ENCODE assay signal across 24 cellular contexts in genomic region chr11:115496892-115497291, GRCh38. TPM values are rescaled to one million over a fixed set of nuclear protein-coding genes. Genes with fewer than 3 reads are reported as not detected.
DNase-seq lines count a peak whose midpoint lies in the region; ATAC-seq, FAIRE-seq and TF ChIP-seq lines count a peak whose summit lies in the region.
"Had no signal": no experiment of that assay in that cellular context is flagged by ENCODE, and none has a peak within 500 bp of the region (broad histone marks: within the 10 kb centered on the region; RNA-seq: fewer than 3 reads in every experiment).

No MANE protein-coding gene starts in this region.

- no peak for ATAC-seq in HG03175 (IDR thresholded peaks at IDR 0.05; ENCODE audit: unreplicated experiment)
- ATAC-seq: activated CD8-positive, alpha-beta T cell treated with anti-CD3 and anti-CD28 coated beads for 36 hours; heart left ventricle; left colon; pancreas; SK-N-SH treated with all-trans-retinoic acid at 6 μM for 48 hours had no signal

- H3K4me3 ChIP-seq in dorsolateral prefrontal cortex: peak overlapping the region in 2 of 59 donors; percentile 8 to 17
- H3K4me3 ChIP-seq: heart left ventricle, pancreas, right lobe of liver had no signal

- intact Hi-C loops in dorsolateral prefrontal cortex (cut with DNase I): loop anchor here in 1 of 2 donors (5.0 kb wide), 1 partner anchor 40 kb away; no protein-coding TSS in a partner anchor

- TF ChIP-seq CTCF in D721Med (IDR thresholded peaks at IDR 0.05; ENCODE audit: insufficient read depth, missing control alignments) (no peak), dorsolateral prefrontal cortex (IDR thresholded peaks at IDR 0.05 in 54 of 56, conservative IDR thresholded peaks at IDR 0.05 in 2 of 56; ENCODE audit: low read depth in 1 of 56, partially characterized antibody in 56 of 56) (peak in 16 of 56 donors; percentile 6 to 36 (median 18))

- H3K27me3 ChIP-seq in dorsolateral prefrontal cortex: no peaks in the 10 kb centered on the region
- H3K27me3 ChIP-seq: right lobe of liver had no signal

- peak; percentile 63 for FAIRE-seq in D721Med (lab: Jason Lieb, UNC)
- FAIRE-seq: pancreas, urothelium cell line had no signal

- DNase-seq in D721Med (ENCODE audit: insufficient read length, low spot score) (no peak), NCI-H226 (peak; percentile 17), dorsolateral prefrontal cortex (no peak), myocyte (ENCODE audit: low read depth) (peak; percentile 7), cortex of kidney (lab: John Stamatoyannopoulos, UW) (no peak), GM19238 (ENCODE audit: insufficient read length, low spot score) (no peak)
- no peak for DNase-seq in activated CD4-positive, alpha-beta T cell treated with anti-CD3 and anti-CD28 coated beads, Interleukin-2, amount 50 U/mL, for 48 hours
- DNase-seq: activated B cell treated with CpG ODN at 0.5 μM for 24 hours; activated CD8-positive, alpha-beta T cell treated with anti-CD3 and anti-CD28 coated beads for 36 hours; activated naive CD4-positive, alpha-beta T cell; activated T-cell treated with anti-CD3 and anti-CD28 coated beads, Interleukin-2, amount 50 U/mL, for 24 hours; CD4-positive, CD25-positive, alpha-beta regulatory T cell; DMS153; heart left ventricle; HFFc6; left colon; NCI-H1417 treated with DMSO at 0.1 percent for 48 hours; pancreas; right lobe of liver; stimulated activated CD4-positive, alpha-beta T cell treated with anti-CD3 and anti-CD28 coated beads, Interleukin-15, amount 100 ng/mL, for 24 hours had no signal

- H3K27ac ChIP-seq in dorsolateral prefrontal cortex: peak overlapping the region in 31 of 59 donors; percentile 2 to 75 (median 29)
- H3K27ac ChIP-seq: heart left ventricle, pancreas, right lobe of liver, RWPE1 had no signal

RNA-seq across cellular contexts. Expression of gene CADM1, which starts 7.3 kb away (rescaled TPM):
- total RNA-seq in dorsolateral prefrontal cortex: 100 to 1,000 TPM; 119 to 227 (median 154) TPM
- total RNA-seq in myocyte: 2.9 and 3.3 TPM in 2 replicates
- 2.2 TPM for polyA plus RNA-seq in myocyte (2012)
- total RNA-seq: HFFc6 had no signal

Comparison
In these comparisons a context has a peak if more than half of its experiments do, and no peak if none do; other contexts are left out.
1. DNase-seq: peak in NCI-H226 (single experiment) and myocyte (single experiment); none in D721Med (single experiment), dorsolateral prefrontal cortex (0 of 10), activated CD4-positive, alpha-beta T cell treated with anti-CD3 and anti-CD28 coated beads, Interleukin-2, amount 50 U/mL, for 48 hours (0 of 2), cortex of kidney (single experiment) and GM19238 (single experiment).
2. RNA of gene CADM1, which starts 7.3 kb away (total RNA-seq): 119 to 227 TPM in dorsolateral prefrontal cortex; 2.9 to 3.3 TPM in myocyte; every median in the first group is over 10 times any median in the second.